ENCODE assay signal across 28 cellular contexts in the genomic region with DNA sequence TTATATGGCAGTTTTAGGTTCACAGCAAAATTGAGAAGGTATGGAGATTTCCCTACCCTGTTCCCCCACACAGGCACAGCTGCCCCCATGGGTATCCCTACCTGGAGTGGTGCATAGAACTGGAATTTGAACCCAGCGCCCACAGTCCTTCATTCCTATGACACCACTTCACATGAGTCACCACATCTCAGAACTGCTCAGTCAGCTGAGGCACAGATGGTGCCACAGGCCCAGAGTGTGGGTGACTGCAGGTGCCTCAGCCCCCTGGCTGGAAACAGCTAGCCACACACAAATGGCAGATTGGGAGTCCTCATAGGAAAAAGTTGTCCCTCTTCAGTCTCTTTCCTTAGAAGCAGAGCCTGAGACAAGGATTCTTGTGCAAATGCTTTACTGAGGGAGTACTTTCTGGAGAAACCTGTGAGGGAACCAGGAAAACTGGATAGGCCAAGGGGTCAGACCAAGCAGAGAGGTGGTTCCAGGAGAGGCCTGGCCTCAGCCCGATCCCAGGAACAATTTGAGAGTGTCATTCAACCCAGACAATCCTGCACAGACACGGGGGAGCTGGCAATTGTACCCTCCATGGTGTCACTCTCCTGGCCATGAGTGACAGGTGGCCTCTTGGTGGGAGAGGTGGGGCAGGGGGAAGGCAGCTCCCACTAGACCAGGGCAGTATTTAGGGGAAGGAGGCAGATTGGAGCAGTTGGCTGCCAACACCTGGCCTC. TPM values are rescaled to one million over a fixed set of nuclear protein-coding genes. Genes with fewer than 3 reads are reported as not detected.
A peak's percentile ranks its signal among the peaks of the same experiment; 100 is the strongest.
DNase-seq lines count a peak whose midpoint lies in the region.
"Had no signal": no experiment of that assay in that cellular context is flagged by ENCODE, and none has a peak within 500 bp of the region (broad histone marks: within the 10 kb centered on the region; RNA-seq: fewer than 3 reads in every experiment).

No MANE protein-coding gene starts in this region.

- H2BK120ac ChIP-seq in trophoblast cell (ENCODE audit: insufficient read depth, low read length, poor library complexity) = no peak overlapping the region

- H3K4me1 ChIP-seq in trophoblast cell (ENCODE audit: control insufficient read depth in 1 of 2, insufficient read depth in 2 of 2, low read length in 2 of 2) = peaks cover 2 to 9% of the 10 kb centered on the region in 2 experiments

- DNase-seq in DMS 273 (lab: John Stamatoyannopoulos, UW; ENCODE audit: unreplicated experiment) (peak; percentile 50), HT-29 (ENCODE audit: low spot score) (peak; percentile 29), astrocyte of the hippocampus (ENCODE audit: low read depth, low spot score) (peak; percentile 15), trophoblast cell (peak in 1 of 2 donors; percentile 36), HPDE6-E6E7 (ENCODE audit: extremely low spot score) (no peak), AML-193 (lab: John Stamatoyannopoulos, UW) (no peak), putamen (ENCODE audit: low spot score) (no peak)
- no peak for DNase-seq in activated naive CD4-positive, alpha-beta T cell treated with anti-CD3 and anti-CD28 coated beads for 36 hours
- DNase-seq: activated CD4-positive, alpha-beta T cell treated with anti-CD3 and anti-CD28 coated beads for 4 hours; activated naive CD8-positive, alpha-beta T cell treated with anti-CD3 and anti-CD28 coated beads, Interleukin-2, amount 10 ng/mL, durations not matched to agents 7 days and 5 days; body of pancreas; effector CD8-positive, alpha-beta T cell; H7; kidney glomerular epithelial cell; mesendoderm; NCI-H146; NCI-H774; SHP77 treated with DMSO at 0.1 percent for 48 hours; stimulated activated CD4-positive, alpha-beta T cell treated with anti-CD3 and anti-CD28 coated beads, Interleukin-15, amount 100 ng/mL, for 24 hours; T-helper 1 cell had no signal

- no peak overlapping the region for H4K12ac ChIP-seq in trophoblast cell (ENCODE audit: low read depth, low read length)

- H3K18ac ChIP-seq in trophoblast cell (ENCODE audit: low read length) = no peak overlapping the region

- H2BK5ac ChIP-seq in trophoblast cell (ENCODE audit: low read depth, low read length, poor library complexity) = no peak overlapping the region

- no peaks in the 10 kb centered on the region for H3K36me3 ChIP-seq in trophoblast cell (ENCODE audit: control insufficient read depth in 1 of 2, insufficient read depth in 2 of 2, low read length in 2 of 2)
- H3K36me3 ChIP-seq: esophagus muscularis mucosa, right atrium auricular region had no signal

- H3K23ac ChIP-seq in trophoblast cell (ENCODE audit: low read length) = no peak overlapping the region

- H3K4me3 Mint-ChIP-seq in activated naive CD4-positive, alpha-beta T cell treated with anti-CD3 and anti-CD28 coated beads for 36 hours = no peak overlapping the region
- H3K4me3 Mint-ChIP-seq: activated naive CD8-positive, alpha-beta T cell treated with anti-CD3 and anti-CD28 coated beads, Interleukin-2, amount 10 ng/mL, durations not matched to agents 7 days and 5 days; CD14-positive monocyte; naive thymus-derived CD8-positive, alpha-beta T cell; type B pancreatic cell had no signal

- H3K4me2 ChIP-seq in trophoblast cell (ENCODE audit: low read length) = no peak overlapping the region

- H3K9me3 Mint-ChIP-seq in activated naive CD4-positive, alpha-beta T cell treated with anti-CD3 and anti-CD28 coated beads for 36 hours = no peaks in the 10 kb centered on the region
- H3K9me3 Mint-ChIP-seq: activated naive CD8-positive, alpha-beta T cell treated with anti-CD3 and anti-CD28 coated beads, Interleukin-2, amount 10 ng/mL, durations not matched to agents 7 days and 5 days; naive thymus-derived CD8-positive, alpha-beta T cell; type B pancreatic cell had no signal

- no peak overlapping the region for H3K4ac ChIP-seq in trophoblast cell (ENCODE audit: low read depth, low read length)

- H3K79me2 ChIP-seq in trophoblast cell (ENCODE audit: control insufficient read depth, insufficient read depth, low read length, poor library complexity) = no peaks in the 10 kb centered on the region

- H3K9me3 ChIP-seq in trophoblast cell (ENCODE audit: insufficient read depth, low read depth, low read length) = no peaks in the 10 kb centered on the region
- H3K9me3 ChIP-seq: body of pancreas, esophagus muscularis mucosa, right atrium auricular region had no signal

- H3K27ac Mint-ChIP-seq in activated naive CD4-positive, alpha-beta T cell treated with anti-CD3 and anti-CD28 coated beads for 36 hours = no peak overlapping the region
- H3K27ac Mint-ChIP-seq: activated naive CD8-positive, alpha-beta T cell treated with anti-CD3 and anti-CD28 coated beads, Interleukin-2, amount 10 ng/mL, durations not matched to agents 7 days and 5 days; CD14-positive monocyte; naive thymus-derived CD8-positive, alpha-beta T cell; type B pancreatic cell had no signal

- H3K27ac ChIP-seq in trophoblast cell (ENCODE audit: low read depth, low read length) = no peak overlapping the region
- H3K27ac ChIP-seq: body of pancreas, esophagus muscularis mucosa, right atrium auricular region had no signal

- H4K8ac ChIP-seq in trophoblast cell (ENCODE audit: low read depth, low read length) = no peak overlapping the region

- H3K27me3 Mint-ChIP-seq in activated naive CD4-positive, alpha-beta T cell treated with anti-CD3 and anti-CD28 coated beads for 36 hours (ENCODE audit: low read depth) = peaks cover 11% of the 10 kb centered on the region

- H2AK5ac ChIP-seq in trophoblast cell (ENCODE audit: low read length) = no peak overlapping the region

- H3K27me3 ChIP-seq in trophoblast cell (ENCODE audit: insufficient read depth, low read length) = no peaks in the 10 kb centered on the region
- H3K27me3 ChIP-seq: body of pancreas, right atrium auricular region had no signal

- peaks cover 4% of the 10 kb centered on the region for H3K79me1 ChIP-seq in trophoblast cell (ENCODE audit: low read length)

- H3K4me3 ChIP-seq in trophoblast cell (ENCODE audit: low read depth, low read length) = peak overlapping the region; percentile 20
- H3K4me3 ChIP-seq: body of pancreas, esophagus muscularis mucosa, right atrium auricular region had no signal

- H2AFZ ChIP-seq in trophoblast cell (ENCODE audit: insufficient read depth, low read length, poor library complexity) = no peak overlapping the region

- H3K36me3 Mint-ChIP-seq in activated naive CD4-positive, alpha-beta T cell treated with anti-CD3 and anti-CD28 coated beads for 36 hours (ENCODE audit: low read depth) = no peaks in the 10 kb centered on the region
- H3K36me3 Mint-ChIP-seq: activated naive CD8-positive, alpha-beta T cell treated with anti-CD3 and anti-CD28 coated beads, Interleukin-2, amount 10 ng/mL, durations not matched to agents 7 days and 5 days; CD14-positive monocyte; naive thymus-derived CD8-positive, alpha-beta T cell; type B pancreatic cell had no signal

- peak overlapping the region; percentile 39 for H3K9ac ChIP-seq in trophoblast cell (ENCODE audit: low read length)

- peak overlapping the region; percentile 33 for H3K14ac ChIP-seq in trophoblast cell (ENCODE audit: low read length)

- no peaks in the 10 kb centered on the region for H3K4me1 Mint-ChIP-seq in activated naive CD4-positive, alpha-beta T cell treated with anti-CD3 and anti-CD28 coated beads for 36 hours (ENCODE audit: low read depth)
- H3K4me1 Mint-ChIP-seq: activated naive CD8-positive, alpha-beta T cell treated with anti-CD3 and anti-CD28 coated beads, Interleukin-2, amount 10 ng/mL, durations not matched to agents 7 days and 5 days; CD14-positive monocyte had no signal

- no CpG with 5 or more reads among the region's 3 CpGs for WGBS in trophoblast cell (ENCODE audit: extremely low coverage, insufficient coverage, insufficient read length)

- CTCF ChIA-PET in activated naive CD4-positive, alpha-beta T cell treated with anti-CD3 and anti-CD28 coated beads for 36 hours (lab: Charles Lee) = no interaction called here

- peak overlapping the region; percentile 41 for H4K91ac ChIP-seq in trophoblast cell (ENCODE audit: low read depth, low read length)

- intact Hi-C loops in activated naive CD4-positive, alpha-beta T cell treated with anti-CD3 and anti-CD28 coated beads for 36 hours (cut with micrococcal nuclease) = no loop called here

- H2BK12ac ChIP-seq in trophoblast cell (ENCODE audit: low read length) = no peak overlapping the region

RNA-seq across cellular contexts. Expression of a gene that starts 6.9 kb away (rescaled TPM):
- not detected in 2 replicates for total RNA-seq in HT-29 (2014; rRNA removed; shearing (Covaris generic))
- 0.03 TPM in 1 of 2 replicates, not detected in the other for polyA plus RNA-seq in trophoblast cell (2013)
- under 1 TPM; 0.19 to 0.35 TPM for total RNA-seq in activated naive CD4-positive, alpha-beta T cell treated with anti-CD3 and anti-CD28 coated beads for 36 hours
- total RNA-seq: activated naive CD8-positive, alpha-beta T cell treated with anti-CD3 and anti-CD28 coated beads, Interleukin-2, amount 10 ng/mL, durations not matched to agents 7 days and 5 days; body of pancreas; chondrocyte; esophagus muscularis mucosa; G401; H7; naive thymus-derived CD8-positive, alpha-beta T cell; osteoblast; right atrium auricular region had no signal
- polyA plus RNA-seq: naive thymus-derived CD8-positive, alpha-beta T cell had no signal

RNA-seq across cellular contexts. Expression of a gene that starts 26.7 kb away (rescaled TPM):
- 0.41 and 1.7 TPM in 2 replicates for total RNA-seq in HT-29 (2014; rRNA removed; shearing (Covaris generic))
- polyA plus RNA-seq in trophoblast cell (2013) = 6.6 TPM in 2 replicates
- not detected for total RNA-seq in activated naive CD4-positive, alpha-beta T cell treated with anti-CD3 and anti-CD28 coated beads for 36 hours
- total RNA-seq: activated naive CD8-positive, alpha-beta T cell treated with anti-CD3 and anti-CD28 coated beads, Interleukin-2, amount 10 ng/mL, durations not matched to agents 7 days and 5 days; body of pancreas; chondrocyte; esophagus muscularis mucosa; G401; H7; naive thymus-derived CD8-positive, alpha-beta T cell; osteoblast; right atrium auricular region had no signal
- polyA plus RNA-seq: CD14-positive monocyte; naive thymus-derived CD8-positive, alpha-beta T cell had no signal

RNA-seq across cellular contexts. Expression of a gene that starts 42.4 kb away (rescaled TPM):
- total RNA-seq in HT-29 (2014; rRNA removed; shearing (Covaris generic)) = not detected in 2 replicates
- not detected in 2 replicates for polyA plus RNA-seq in trophoblast cell (2013)
- not detected for total RNA-seq in activated naive CD4-positive, alpha-beta T cell treated with anti-CD3 and anti-CD28 coated beads for 36 hours
- total RNA-seq: activated naive CD8-positive, alpha-beta T cell treated with anti-CD3 and anti-CD28 coated beads, Interleukin-2, amount 10 ng/mL, durations not matched to agents 7 days and 5 days; chondrocyte; G401; naive thymus-derived CD8-positive, alpha-beta T cell had no signal
- polyA plus RNA-seq: CD14-positive monocyte; naive thymus-derived CD8-positive, alpha-beta T cell had no signal

Comparison
In these comparisons a context has a peak if more than half of its experiments do, and no peak if none do; other contexts are left out.
1. DNase-seq: peak in DMS 273 (single experiment), HT-29 (single experiment) and astrocyte of the hippocampus (single experiment); none in HPDE6-E6E7 (single experiment), activated naive CD4-positive, alpha-beta T cell treated with anti-CD3 and anti-CD28 coated beads for 36 hours (single experiment), AML-193 (0 of 2) and putamen (single experiment).